In genomic region chr3:170049146-170050000, GRCh38 we compare ENCODE assay signal across 11 cellular contexts. TPM values are rescaled to one million over a fixed set of nuclear protein-coding genes. Genes with fewer than 3 reads are reported as not detected.
DNase-seq lines count a peak whose midpoint lies in the region; ATAC-seq and TF ChIP-seq lines count a peak whose summit lies in the region.
"Had no signal": no experiment of that assay in that cellular context is flagged by ENCODE, and none has a peak within 500 bp of the region (broad histone marks: within the 10 kb centered on the region; RNA-seq: fewer than 3 reads in every experiment).

No MANE protein-coding gene starts in this region.

- no peak overlapping the region for H3K27ac Mint-ChIP-seq in stimulated activated naive CD8-positive, alpha-beta T cell treated with anti-CD3 and anti-CD28 coated beads, Interleukin-15, amount 100 ng/mL, for 72 hours
- H3K27ac Mint-ChIP-seq: B cell; T-helper 1 cell treated with Interleukin-12 subunit alpha and Interleukin-12 subunit beta and Interleukin-4 antibody, amounts not matched to agents 30 μg/mL and 1 μg/mL, for 36 hours had no signal

- peak; percentile 41 for ATAC-seq in stimulated activated naive CD8-positive, alpha-beta T cell treated with anti-CD3 and anti-CD28 coated beads, Interleukin-15, amount 100 ng/mL, for 72 hours
- ATAC-seq in stimulated activated naive CD8-positive, alpha-beta T cell treated with anti-CD3 and anti-CD28 coated beads, Interleukin-15, Interleukin-2, amounts not matched to agents 100 U/mL and 50 U/mL, for 24 hours, result no peak
- ATAC-seq in mucosa of descending colon, result peak; percentile 69

- intact Hi-C loops in mucosa of descending colon (cut with DNase I, micrococcal nuclease) (no loop called here), head of caudate nucleus (cut with DNase I) (no loop called here)

- no peak for DNase-seq in stimulated activated naive CD8-positive, alpha-beta T cell treated with anti-CD3 and anti-CD28 coated beads, Interleukin-15, amount 100 ng/mL, for 72 hours
- no peak for DNase-seq in stimulated activated naive CD8-positive, alpha-beta T cell treated with anti-CD3 and anti-CD28 coated beads, Interleukin-15, Interleukin-2, amounts not matched to agents 100 U/mL and 50 U/mL, for 24 hours
- DNase-seq in dermis blood vessel endothelial cell (peak; percentile 78), mucosa of descending colon (peak; percentile 58 to 73 (median 72)), head of caudate nucleus (no peak), SW480 (ENCODE audit: low spot score) (no peak)
- no peak for DNase-seq in activated CD4-positive, alpha-beta T cell treated with anti-CD3 and anti-CD28 coated beads for 48 hours
- no peak for DNase-seq in activated CD4-positive, CD25-positive, alpha-beta regulatory T cell (lab: John Stamatoyannopoulos, UW)
- DNase-seq: NCI-H2029 had no signal

- TF ChIP-seq CTCF in mucosa of descending colon (IDR thresholded peaks at IDR 0.05), result no peak

- H3K9me3 ChIP-seq in mucosa of descending colon, result no peaks in the 10 kb centered on the region

- H3K36me3 ChIP-seq in mucosa of descending colon (ENCODE audit: low read depth), result peaks cover 3% of the 10 kb centered on the region

- no peaks in the 10 kb centered on the region for H3K27me3 Mint-ChIP-seq in stimulated activated naive CD8-positive, alpha-beta T cell treated with anti-CD3 and anti-CD28 coated beads, Interleukin-15, amount 100 ng/mL, for 72 hours
- H3K27me3 Mint-ChIP-seq: B cell had no signal

- no peak overlapping the region for H3K4me3 ChIP-seq in mucosa of descending colon

- no peak overlapping the region for H3K4me3 Mint-ChIP-seq in stimulated activated naive CD8-positive, alpha-beta T cell treated with anti-CD3 and anti-CD28 coated beads, Interleukin-15, amount 100 ng/mL, for 72 hours
- H3K4me3 Mint-ChIP-seq: B cell; T-helper 1 cell treated with Interleukin-12 subunit alpha and Interleukin-12 subunit beta and Interleukin-4 antibody, amounts not matched to agents 30 μg/mL and 1 μg/mL, for 36 hours had no signal

- no peaks in the 10 kb centered on the region for H3K9me3 Mint-ChIP-seq in stimulated activated naive CD8-positive, alpha-beta T cell treated with anti-CD3 and anti-CD28 coated beads, Interleukin-15, amount 100 ng/mL, for 72 hours
- H3K9me3 Mint-ChIP-seq: T-helper 1 cell treated with Interleukin-12 subunit alpha and Interleukin-12 subunit beta and Interleukin-4 antibody, amounts not matched to agents 30 μg/mL and 1 μg/mL, for 36 hours had no signal

- H3K4me1 Mint-ChIP-seq in stimulated activated naive CD8-positive, alpha-beta T cell treated with anti-CD3 and anti-CD28 coated beads, Interleukin-15, amount 100 ng/mL, for 72 hours, result peaks cover 18% of the 10 kb centered on the region

- peaks cover 54% of the 10 kb centered on the region for H3K4me1 ChIP-seq in mucosa of descending colon (ENCODE audit: low read depth)

RNA-seq across cellular contexts. Expression of gene GPR160, which starts 11.6 kb away (rescaled TPM):
- 7.7 and 11.2 TPM in 2 replicates for total RNA-seq in dermis blood vessel endothelial cell
- 10 to 100 TPM; 30.0 to 96.5 (median 67.6) TPM for total RNA-seq in mucosa of descending colon

Comparison
In these comparisons a context has a peak if more than half of its experiments do, and no peak if none do; other contexts are left out.
1. DNase-seq: peak in dermis blood vessel endothelial cell (single experiment) and mucosa of descending colon (3 of 3); none in stimulated activated naive CD8-positive, alpha-beta T cell treated with anti-CD3 and anti-CD28 coated beads, Interleukin-15, amount 100 ng/mL, for 72 hours (0 of 2), stimulated activated naive CD8-positive, alpha-beta T cell treated with anti-CD3 and anti-CD28 coated beads, Interleukin-15, Interleukin-2, amounts not matched to agents 100 U/mL and 50 U/mL, for 24 hours (single experiment), activated CD4-positive, alpha-beta T cell treated with anti-CD3 and anti-CD28 coated beads for 48 hours (single experiment), activated CD4-positive, CD25-positive, alpha-beta regulatory T cell (0 of 4), head of caudate nucleus (0 of 42) and SW480 (single experiment).